In the genomic region with DNA sequence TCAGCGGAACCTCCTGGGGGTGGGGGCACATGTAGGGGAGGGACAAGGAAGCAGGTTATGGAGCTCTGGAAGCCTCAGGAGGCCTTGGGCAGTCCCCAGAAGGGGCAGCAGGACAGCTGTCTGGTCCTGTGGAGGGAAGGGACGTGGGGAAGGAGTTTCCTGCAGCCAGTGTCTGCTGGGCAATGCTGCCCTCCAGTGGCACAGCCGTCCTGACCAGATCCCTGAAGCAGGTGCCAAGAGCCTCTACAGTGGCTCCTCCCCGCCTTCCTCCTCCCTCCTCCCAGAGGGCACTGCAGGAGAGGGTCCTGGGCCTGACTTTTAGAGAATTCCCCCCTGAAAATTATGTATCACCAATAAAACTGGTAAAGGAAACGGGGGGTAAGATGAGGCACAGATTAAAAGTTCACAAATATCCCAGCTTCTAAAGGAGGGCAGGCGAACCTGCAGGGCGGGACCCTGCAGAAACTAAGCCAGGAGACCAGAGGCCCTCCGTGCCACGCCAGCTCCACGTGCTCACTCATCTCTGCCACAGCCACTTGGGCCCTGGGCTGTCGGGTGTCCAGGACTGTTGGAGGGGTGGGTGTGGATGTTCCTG, we compare ENCODE assay signal across 8 cellular contexts.
A peak's percentile ranks its signal among the peaks of the same experiment; 100 is the strongest.
DNase-seq lines count a peak whose midpoint lies in the region; ATAC-seq and TF ChIP-seq lines count a peak whose summit lies in the region.

No MANE protein-coding gene starts in this region.

- no peaks in the 10 kb centered on the region for H3K27me3 ChIP-seq in lower lobe of right lung (ENCODE audit: low read depth)

- H3K27ac ChIP-seq in 22Rv1 (no peak overlapping the region), lower lobe of right lung (no peak overlapping the region)

- DNase-seq in GM04503 (ENCODE audit: low read depth): peak; percentile 13
- peak; percentile 23 to 65 for DNase-seq in NCI-H524 (lab: John Stamatoyannopoulos, UW)
- DNase-seq in choroid plexus epithelial cell (ENCODE audit: low read depth): peak; percentile 76
- DNase-seq in lower lobe of right lung: no peak
- no peak for DNase-seq in SKM-1 treated with dmso at 0.1 percent for 144 hours (lab: John Stamatoyannopoulos, UW; ENCODE audit: unreplicated experiment)
- DNase-seq in GM19238 (ENCODE audit: insufficient read length, low spot score): no peak
- DNase-seq in T-helper 1 cell: no peak

- TF ChIP-seq CTCF in 22Rv1 (IDR thresholded peaks at IDR 0.05) (peak; percentile 80), choroid plexus epithelial cell (conservative IDR thresholded peaks at IDR 0.05; ENCODE audit: low read depth, low read length) (peak; percentile 78), lower lobe of right lung (IDR thresholded peaks at IDR 0.05) (peak; percentile 30)

- no peaks in the 10 kb centered on the region for H3K9me3 ChIP-seq in lower lobe of right lung

- H3K4me3 ChIP-seq in choroid plexus epithelial cell (ENCODE audit: low read depth, low read length): no peak overlapping the region
- no peak overlapping the region for H3K4me3 ChIP-seq in lower lobe of right lung

- H3K4me1 ChIP-seq in lower lobe of right lung: no peaks in the 10 kb centered on the region

- ATAC-seq in lower lobe of right lung: peak in 1 of 2 donors; percentile 11

- peaks cover 87% of the 10 kb centered on the region for H3K36me3 ChIP-seq in lower lobe of right lung

- intact Hi-C loops in lower lobe of right lung (cut with DNase I): no loop called here

Comparison
In these comparisons a context has a peak if more than half of its experiments do, and no peak if none do; other contexts are left out.
1. CTCF ChIP-seq: peak in every context shown above with its lines; median percentile 80 in 22Rv1; 78 in choroid plexus epithelial cell; 30 in lower lobe of right lung.
2. DNase-seq: peak in GM04503 (single experiment), NCI-H524 (2 of 2) and choroid plexus epithelial cell (single experiment); none in lower lobe of right lung (single experiment), SKM-1 treated with dmso at 0.1 percent for 144 hours (single experiment), GM19238 (single experiment) and T-helper 1 cell (0 of 5).